In the genomic region with DNA sequence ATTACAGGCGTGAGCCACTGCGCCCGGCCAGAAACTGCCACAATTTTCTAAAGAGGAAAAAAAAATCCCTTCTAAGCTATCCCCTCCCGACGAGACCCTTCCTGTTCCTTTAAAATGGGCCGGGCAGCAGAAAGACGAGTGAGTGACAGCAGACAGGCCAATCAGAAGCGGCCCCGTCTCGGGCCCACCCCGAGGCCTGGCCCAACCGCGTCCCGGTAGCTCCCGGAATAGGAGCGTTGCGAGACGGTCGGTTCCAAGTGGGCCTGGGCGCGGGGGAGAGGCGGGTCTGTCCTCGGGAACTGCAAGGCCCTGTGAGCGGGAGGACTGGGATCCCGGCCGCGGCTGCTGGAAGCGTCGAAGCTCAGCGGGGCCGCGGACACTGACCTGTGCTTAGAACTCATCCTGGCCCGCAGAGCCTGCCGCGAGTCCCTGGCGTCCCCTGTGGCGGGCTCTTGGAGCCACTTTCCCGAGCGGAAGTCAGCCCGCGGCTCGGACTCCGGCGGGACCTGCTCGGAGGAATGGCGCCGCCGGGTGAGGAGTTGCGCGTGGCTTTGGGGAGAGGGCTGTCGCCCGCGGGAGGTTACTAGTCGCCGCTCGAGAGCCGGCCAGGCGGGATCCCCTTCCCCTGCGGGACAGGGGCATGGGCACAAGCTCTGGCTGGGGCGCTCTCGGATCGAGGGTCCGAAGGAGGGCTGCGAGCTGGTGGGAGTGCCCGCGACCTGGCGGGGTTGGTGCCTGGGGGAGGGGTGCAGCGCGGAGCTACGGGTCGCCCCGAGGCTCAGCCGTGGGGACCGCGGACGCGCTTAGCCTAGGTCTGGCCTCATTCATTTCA, we compare ENCODE assay signal across 8 cellular contexts. TPM values are rescaled to one million over a fixed set of nuclear protein-coding genes. Genes with fewer than 3 reads are reported as not detected.
DNase-seq lines count a peak whose midpoint lies in the region; ATAC-seq and TF ChIP-seq lines count a peak whose summit lies in the region.

TSS of gene MROH8 (minus strand) at position 710 of the 832 bp plus-strand sequence.
TSS of gene RPN2 (plus strand) at position 492 of the 832 bp plus-strand sequence. CDS start at position 519, 27 bp downstream.

- ATAC-seq in GM21529 (IDR thresholded peaks at IDR 0.05; ENCODE audit: unreplicated experiment) (peak; percentile 89), IMR-90 (ENCODE audit: low read depth) (peak; percentile 97)

- DNase-seq in DMS114 treated with DMSO at 0.1 percent for 48 hours (lab: John Stamatoyannopoulos, UW; ENCODE audit: unreplicated experiment): peak; percentile 94
- DNase-seq in IMR-90: peak; percentile 98
- peak; percentile 97 for DNase-seq in OCI-LY7 (ENCODE audit: low spot score)
- DNase-seq in activated T-cell treated with anti-CD3 and anti-CD28 coated beads for 4 hours: peak; percentile 90
- DNase-seq in epithelial cell of esophagus (ENCODE audit: low read depth): peak; percentile 98
- peak; percentile 92 to 96 for DNase-seq in stimulated activated CD8-positive, alpha-beta memory T cell treated with anti-CD3 and anti-CD28 coated beads, Interleukin-2, amount 100 ng/mL, for 48 hours (ENCODE audit: low read depth in 2 of 2)

- TF ChIP-seq CTCF in IMR-90 (conservative IDR thresholded peaks at IDR 0.05; ENCODE audit: low read depth, low read length) (no peak), OCI-LY7 (conservative IDR thresholded peaks at IDR 0.05; ENCODE audit: low read length) (no peak), epithelial cell of esophagus (IDR thresholded peaks at IDR 0.05; ENCODE audit: insufficient read depth, low read depth, low read length, missing control alignments) (no peak)

- peaks cover 38% of the 10 kb centered on the region for H4K20me1 ChIP-seq in IMR-90 (ENCODE audit: insufficient read depth, low read length)
- peaks cover 10% of the 10 kb centered on the region; the same call in 1 of the 2 replicates for H4K20me1 ChIP-seq in OCI-LY7 (ENCODE audit: insufficient read depth, low read length)

- POLR2A ChIA-PET in IMR-90 (lab: Charles Lee; ENCODE audit: unreplicated experiment): interaction anchor here (0.8 to 1.0 kb wide), 2 partner anchors 11 to 17 kb away, joined by 3 read pairs; no protein-coding TSS in a partner anchor
- POLR2A ChIA-PET in OCI-LY7 (lab: Charles Lee): interaction anchor here (0.6 to 3.5 kb wide), 6 partner anchors 10 to 120 kb away, joined by 3 to 11 read pairs (median 5); no protein-coding TSS in a partner anchor

- in situ Hi-C loops in IMR-90 (cut with MboI; ENCODE audit: low sequenced_read_pairs): no loop called here

- TF ChIP-seq RAD21 in IMR-90 (IDR thresholded peaks at IDR 0.05; ENCODE audit: low read length): no peak

- H3K79me1 ChIP-seq in IMR-90 (ENCODE audit: low read depth in 1 of 2, low read length in 2 of 2): peaks cover 12 to 47% of the 10 kb centered on the region in 2 experiments

- H3K27ac ChIP-seq in IMR-90 (ENCODE audit: insufficient read depth, low read length) (peak within 1 kb of the TSS; percentile 99), OCI-LY7 (ENCODE audit: low read depth, low read length, poor library complexity, severe bottlenecking) (peak within 1 kb of the TSS; percentile 80)

- H3K9me1 ChIP-seq in IMR-90 (ENCODE audit: insufficient read depth, low read length): peaks cover 14% of the 10 kb centered on the region

- H2BK20ac ChIP-seq in IMR-90 (ENCODE audit: low read depth, low read length): peak within 1 kb of the TSS; percentile 90

- peak within 1 kb of the TSS; percentile 98 for H2AK9ac ChIP-seq in IMR-90 (replicated peaks; ENCODE audit: low read depth, low read length, poor library complexity)

- H2AK5ac ChIP-seq in IMR-90 (ENCODE audit: low read depth, low read length): peak within 1 kb of the TSS; percentile 62; the same call in 1 of the 2 replicates

- H3K79me2 ChIP-seq in OCI-LY7 (ENCODE audit: insufficient read depth, low read depth, low read length): peaks cover 53% of the 10 kb centered on the region

- no TSS peak for BruUV-seq in IMR-90 (replicated peaks; lab: Mats Ljungman, UMichigan)
- no TSS peak for BruUV-seq in OCI-LY7 (replicated peaks; lab: Mats Ljungman, UMichigan)

- peak within 1 kb of the TSS; percentile 93 for H3K18ac ChIP-seq in IMR-90 (ENCODE audit: low read depth, low read length)

- peak within 1 kb of the TSS; percentile 90 for H3K56ac ChIP-seq in IMR-90 (ENCODE audit: extremely low read depth, insufficient read depth, low read length)

- H4K5ac ChIP-seq in IMR-90 (ENCODE audit: low read depth, low read length): peak within 1 kb of the TSS; percentile 89

- H4K8ac ChIP-seq in IMR-90 (ENCODE audit: low read depth in 2 of 2, low read length in 2 of 2): peak within 1 kb of the TSS; percentile 35 to 97; a peak in 3 of 4 replicates

- H3K36me3 ChIP-seq in IMR-90 (ENCODE audit: control insufficient read depth, insufficient read depth, low read length) (peaks cover 5% of the 10 kb centered on the region), OCI-LY7 (ENCODE audit: insufficient read depth, low read length) (peaks cover 26% of the 10 kb centered on the region)

- no peaks in the 10 kb centered on the region for H3K9me2 ChIP-seq in OCI-LY7 (ENCODE audit: insufficient read depth, low read length)

- peak within 1 kb of the TSS; percentile 97 for H2BK120ac ChIP-seq in IMR-90 (ENCODE audit: low read depth, low read length)

- H3K27me3 ChIP-seq in IMR-90 (ENCODE audit: control insufficient read depth, insufficient read depth, low read length) (no peaks in the 10 kb centered on the region), mononuclear cell (ENCODE audit: insufficient read depth, low read length) (no peaks in the 10 kb centered on the region)

- H2BK5ac ChIP-seq in IMR-90 (ENCODE audit: low read depth, low read length, poor library complexity, severe bottlenecking): peak within 1 kb of the TSS; percentile 99

- peak within 1 kb of the TSS; percentile 100 for H2AFZ ChIP-seq in IMR-90 (replicated peaks; ENCODE audit: low read length, poor library complexity)
- peak within 1 kb of the TSS; percentile 87 for H2AFZ ChIP-seq in OCI-LY7 (ENCODE audit: low read length)

- H2BK15ac ChIP-seq in IMR-90 (ENCODE audit: low read depth, low read length): peak within 1 kb of the TSS; percentile 90; the same call in 1 of the 3 replicates

- dilution Hi-C loops in IMR-90 (cut with HindIII; ENCODE audit: low sequenced_read_pairs, unreplicated experiment): no loop called here

- 1% methylated on average over 27 of the region's 77 CpGs; no CpG with 5 or more reads in 1 of the 2 experiments for WGBS in IMR-90 (ENCODE audit: extremely low coverage in 2 of 2, insufficient read length in 1 of 2), 2 experiments

- H4K91ac ChIP-seq in IMR-90 (ENCODE audit: insufficient read depth, low read depth, low read length): peak within 1 kb of the TSS; percentile 97

- H3K9me3 ChIP-seq in IMR-90 (ENCODE audit: control insufficient read depth, insufficient read depth, low read length): no peaks in the 10 kb centered on the region
- no peaks in the 10 kb centered on the region for H3K9me3 ChIP-seq in OCI-LY7 (ENCODE audit: low read length)
- H3K9me3 ChIP-seq in mononuclear cell (ENCODE audit: low read depth, low read length): no peaks in the 10 kb centered on the region

- H3K14ac ChIP-seq in IMR-90 (replicated peaks; ENCODE audit: low read depth, low read length): peak within 1 kb of the TSS; percentile 94

- peak within 1 kb of the TSS; percentile 96 for H3K23ac ChIP-seq in IMR-90 (ENCODE audit: low read depth, low read length)

- CTCF ChIA-PET in IMR-90 (lab: Yijun Ruan, JAX): interaction anchor here (1.5 kb wide), 1 partner anchor 11 kb away, joined by 4 read pairs; no protein-coding TSS in a partner anchor
- CTCF ChIA-PET in OCI-LY7 (lab: Charles Lee; ENCODE audit: unreplicated experiment): no interaction called here

- H3K4ac ChIP-seq in IMR-90 (ENCODE audit: low read depth, low read length): peak within 1 kb of the TSS; percentile 90

- intact Hi-C loops in IMR-90 (cut with micrococcal nuclease): loop anchor here (5.0 kb wide), 1 partner anchor 172 kb away; no protein-coding TSS in a partner anchor
- intact Hi-C loops in OCI-LY7 (cut with micrococcal nuclease; ENCODE audit: unreplicated experiment): loop anchor here (2.0 kb wide), 1 partner anchor 84 kb away; the partner anchor contains the start of gene RBL1

- H3K4me1 ChIP-seq in IMR-90 (ENCODE audit: control insufficient read depth, insufficient read depth, low read length): peaks cover 6% of the 10 kb centered on the region
- peaks cover 31% of the 10 kb centered on the region for H3K4me1 ChIP-seq in OCI-LY7 (ENCODE audit: insufficient read depth, low read length, poor library complexity, severe bottlenecking)
- H3K4me1 ChIP-seq in mononuclear cell (ENCODE audit: insufficient read depth, low read length): peaks cover 35% of the 10 kb centered on the region

- H3K4me2 ChIP-seq in IMR-90 (ENCODE audit: low read depth, low read length) (peak within 1 kb of the TSS; percentile 99), OCI-LY7 (ENCODE audit: low read length) (peak within 1 kb of the TSS; percentile 93)

- peak within 1 kb of the TSS; percentile 97 for H3K9ac ChIP-seq in IMR-90 (ENCODE audit: low read depth, low read length)

- peak within 1 kb of the TSS; percentile 88 for H3K4me3 ChIP-seq in IMR-90 (ENCODE audit: insufficient read depth, low read depth, low read length)
- peak within 1 kb of the TSS; percentile 88 for H3K4me3 ChIP-seq in OCI-LY7 (ENCODE audit: low read depth, low read length, poor library complexity, severe bottlenecking)
- peak within 1 kb of the TSS; percentile 80 for H3K4me3 ChIP-seq in epithelial cell of esophagus (ENCODE audit: low read length)
- peak within 1 kb of the TSS; percentile 88 for H3K4me3 ChIP-seq in mononuclear cell (ENCODE audit: low read length)

- no peak for TF ChIP-seq POLR2A in IMR-90 (IDR thresholded peaks at IDR 0.05; ENCODE audit: low read depth, low read length)

RNA-seq across cellular contexts. Expression of gene MROH8, which starts in this region (rescaled TPM):
- total RNA-seq in IMR-90 (2012; rRNA removed) (1.1 and 1.8 TPM in 2 replicates), OCI-LY7 (2022) (3.9 and 5.7 TPM in 2 replicates), mononuclear cell (1.8 TPM)
- 0.62 and 1.3 TPM in 2 replicates for polyA plus RNA-seq in IMR-90 (2012; rRNA removed)
- 0.55 and 0.96 TPM in 2 replicates for polyA plus RNA-seq in IMR-90 (2012; cell fraction: cytosol; rRNA removed)
- polyA plus RNA-seq in IMR-90 (2012; cell fraction: nucleus; rRNA removed; ENCODE audit: low replicate concordance): 0.74 and 2.4 TPM in 2 replicates
- 1.3 and 2.7 TPM in 2 replicates for total RNA-seq in OCI-LY7 (2014; rRNA removed; shearing (Covaris generic))

RNA-seq across cellular contexts. Expression of gene RPN2, which starts in this region (rescaled TPM):
- total RNA-seq in IMR-90 (2012; rRNA removed): 232 and 305 TPM in 2 replicates
- polyA plus RNA-seq in IMR-90 (2012; rRNA removed): 468 and 481 TPM in 2 replicates
- polyA plus RNA-seq in IMR-90 (2012; cell fraction: cytosol; rRNA removed): 279 and 282 TPM in 2 replicates
- polyA plus RNA-seq in IMR-90 (2012; cell fraction: nucleus; rRNA removed; ENCODE audit: low replicate concordance): 170 and 221 TPM in 2 replicates
- 89.5 and 110 TPM in 2 replicates for total RNA-seq in OCI-LY7 (2014; rRNA removed; shearing (Covaris generic))
- total RNA-seq in OCI-LY7 (2022): 130 and 138 TPM in 2 replicates
- 124 TPM for total RNA-seq in mononuclear cell

Comparison
In these comparisons a context has a peak if more than half of its experiments do, and no peak if none do; other contexts are left out.
1. Peak in every context shown above with its lines: DNase-seq, ATAC-seq, H3K4me3 ChIP-seq and H3K27ac ChIP-seq.